8 cellular contexts compared by ENCODE assay signal in the genomic region with DNA sequence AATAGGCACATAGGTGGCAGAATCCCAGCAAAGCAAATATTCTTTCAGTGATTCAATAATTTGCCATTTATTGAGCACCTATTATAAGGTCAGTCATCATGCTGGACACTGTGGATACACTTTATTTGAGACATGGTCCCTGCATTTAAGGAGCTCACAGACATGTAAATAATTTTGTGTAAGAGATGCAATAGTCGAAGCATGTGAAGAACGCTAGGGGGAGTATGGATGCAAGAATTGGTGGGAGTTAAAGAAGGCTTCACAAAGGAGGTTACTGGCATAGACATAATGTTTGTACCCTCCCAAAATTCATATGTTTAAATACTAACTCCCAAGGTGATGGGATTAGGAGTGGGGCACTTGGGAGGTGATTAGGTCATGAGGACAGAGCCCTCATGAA.
DNase-seq lines count a peak whose midpoint lies in the region; ATAC-seq and TF ChIP-seq lines count a peak whose summit lies in the region.

No MANE protein-coding gene starts in this region.

- DNase-seq in ACHN = peak; percentile 19
- DNase-seq in NB4 (ENCODE audit: low read depth) = peak; percentile 69
- no peak for DNase-seq in NCI-H226
- DNase-seq in prostate gland (ENCODE audit: low spot score) = no peak
- no peak for DNase-seq in HPDE6-E6E7 (ENCODE audit: extremely low spot score)

- no peaks in the 10 kb centered on the region for H3K9me3 ChIP-seq in prostate gland

- peaks cover 7% of the 10 kb centered on the region for H3K27me3 Mint-ChIP-seq in brain

- intact Hi-C loops in prostate gland (cut with DNase I) = no loop called here

- TF ChIP-seq CTCF in NB4 (IDR thresholded peaks at IDR 0.05; ENCODE audit: low read depth, low read length) = peak; percentile 90
- TF ChIP-seq CTCF in brain (conservative IDR thresholded peaks at IDR 0.05) = peak; percentile 11 to 61
- no peak for TF ChIP-seq CTCF in prostate gland (IDR thresholded peaks at IDR 0.05)

- no peaks in the 10 kb centered on the region for H3K27me3 ChIP-seq in prostate gland (replicated peaks; ENCODE audit: insufficient read depth)

- H3K4me3 Mint-ChIP-seq in brain = no peak overlapping the region

- no peaks in the 10 kb centered on the region for H3K36me3 ChIP-seq in prostate gland

- H3K9me3 Mint-ChIP-seq in brain = no peaks in the 10 kb centered on the region

- peaks cover 28% of the 10 kb centered on the region for H3K4me1 Mint-ChIP-seq in brain

- ATAC-seq in GM21515 (IDR thresholded peaks at IDR 0.05; ENCODE audit: unreplicated experiment) (peak; percentile 61), HG02884 (IDR thresholded peaks at IDR 0.05; ENCODE audit: unreplicated experiment) (no peak)

- no peak for TF ChIP-seq POLR2A in NB4 (IDR thresholded peaks at IDR 0.05; ENCODE audit: extremely low read depth, insufficient read length)
- TF ChIP-seq POLR2A in prostate gland (IDR thresholded peaks at IDR 0.05) = no peak

- peak overlapping the region in 2 of 5 experiments; percentile 14 to 17 for H3K27ac Mint-ChIP-seq in brain

- H3K4me3 ChIP-seq in NB4 (ENCODE audit: low read depth, low read length) (no peak overlapping the region), prostate gland (no peak overlapping the region)

- 68% methylated on average over 2 of the region's 2 CpGs for WGBS in prostate gland

- H3K27ac ChIP-seq in prostate gland = no peak overlapping the region

- no peaks in the 10 kb centered on the region for H3K36me3 Mint-ChIP-seq in brain

- in situ Hi-C loops in ACHN (cut with HindIII; ENCODE audit: low pct_ligation_motif_present, low pct_unique_long_range_greater_than_20kb, low sequenced_read_pairs) = no loop called here

- H3K4me1 ChIP-seq in prostate gland (replicated peaks) = no peaks in the 10 kb centered on the region

Comparison
In these comparisons a context has a peak if more than half of its experiments do, and no peak if none do; other contexts are left out.
1. DNase-seq: peak in ACHN (single experiment) and NB4 (single experiment); none in NCI-H226 (single experiment), prostate gland (single experiment) and HPDE6-E6E7 (single experiment).
2. CTCF ChIP-seq: peak in NB4 (single experiment) and brain (2 of 2); none in prostate gland (0 of 4).